ENCODE assay signal across 9 cellular contexts in genomic region chr5:76720988-76721569, GRCh38. TPM values are rescaled to one million over a fixed set of nuclear protein-coding genes. Genes with fewer than 3 reads are reported as not detected.
A peak's percentile ranks its signal among the peaks of the same experiment; 100 is the strongest.
DNase-seq lines count a peak whose midpoint lies in the region; ATAC-seq lines count a peak whose summit lies in the region.
"Had no signal": no experiment of that assay in that cellular context is flagged by ENCODE, and none has a peak within 500 bp of the region (broad histone marks: within the 10 kb centered on the region; RNA-seq: fewer than 3 reads in every experiment).

No MANE protein-coding gene starts in this region.

- peak overlapping the region; percentile 56 to 82 (median 60) for H3K4me3 Mint-ChIP-seq in immature natural killer cell

- ATAC-seq in GM18511 (IDR thresholded peaks at IDR 0.05; ENCODE audit: unreplicated experiment), result peak; percentile 97
- ATAC-seq in GM21528 (IDR thresholded peaks at IDR 0.05; ENCODE audit: low FRiP score, unreplicated experiment), result peak; percentile 87
- peak; percentile 94 for ATAC-seq in HG03460 (IDR thresholded peaks at IDR 0.05; ENCODE audit: unreplicated experiment)
- ATAC-seq: gastrocnemius medialis had no signal

- DNase-seq in immature natural killer cell (no peak), NCI-H2081 treated with DMSO at 0.1 percent for 48 hours (lab: John Stamatoyannopoulos, UW) (no peak), NCI-H2081 (lab: John Stamatoyannopoulos, UW) (no peak), NCI-H2196 (lab: John Stamatoyannopoulos, UW; ENCODE audit: unreplicated experiment) (no peak), NCI-H1694 treated with DMSO at 0.1 percent for 48 hours (lab: John Stamatoyannopoulos, UW) (no peak)
- DNase-seq: gastrocnemius medialis had no signal

- peaks cover 0 to 8% (median 0%) of the 10 kb centered on the region in 3 donors for H3K27me3 Mint-ChIP-seq in immature natural killer cell (ENCODE audit: low read depth in 3 of 3)

- H3K36me3 Mint-ChIP-seq in immature natural killer cell, result peaks cover 0 to 8% (median 3%) of the 10 kb centered on the region in 3 donors

- peaks cover 80 to 91% of the 10 kb centered on the region in 2 donors for H3K4me1 Mint-ChIP-seq in immature natural killer cell

- H3K27ac Mint-ChIP-seq in immature natural killer cell, result peak overlapping the region; percentile 74 to 92 (median 84)

- no peaks in the 10 kb centered on the region for H3K9me3 Mint-ChIP-seq in immature natural killer cell

RNA-seq across cellular contexts. Expression of gene F2R, which starts 5.2 kb away (rescaled TPM):
- polyA plus RNA-seq in immature natural killer cell, result 100 to 1,000 TPM in 2 of 3 donors, 10 to 100 TPM in 1; 92.6 to 115 (median 106) TPM
